In genomic region chr19:36605839-36606478, GRCh38 we compare ENCODE assay signal across 9 cellular contexts. TPM values are rescaled to one million over a fixed set of nuclear protein-coding genes. Genes with fewer than 3 reads are reported as not detected.
DNase-seq lines count a peak whose midpoint lies in the region; ATAC-seq and TF ChIP-seq lines count a peak whose summit lies in the region.
"Had no signal": no experiment of that assay in that cellular context is flagged by ENCODE, and none has a peak within 500 bp of the region (broad histone marks: within the 10 kb centered on the region; RNA-seq: fewer than 3 reads in every experiment).

No MANE protein-coding gene starts in this region.

- peaks cover 19% of the 10 kb centered on the region for H3K4me1 Mint-ChIP-seq in type B pancreatic cell (ENCODE audit: unreplicated experiment)

- peak; percentile 23 for ATAC-seq in HG03354 (IDR thresholded peaks at IDR 0.05; ENCODE audit: poor library complexity, severe bottlenecking, unreplicated experiment)
- no peak for ATAC-seq in HG02610 (IDR thresholded peaks at IDR 0.05; ENCODE audit: unreplicated experiment)
- no peak for ATAC-seq in HG03025 (IDR thresholded peaks at IDR 0.05; ENCODE audit: low FRiP score, unreplicated experiment)
- no peak for ATAC-seq in left lobe of liver
- ATAC-seq: Panc1 had no signal

- TF ChIP-seq CTCF in ascending aorta (IDR thresholded peaks at IDR 0.05) (no peak), liver (IDR thresholded peaks at IDR 0.05; ENCODE audit: low read depth, low read length, missing input control) (no peak), type B pancreatic cell (conservative IDR thresholded peaks at IDR 0.05) (no peak)

- H3K4me1 ChIP-seq in ascending aorta = peaks cover 0 to 4% of the 10 kb centered on the region in 2 donors
- peaks cover 0 to 4% (median 3%) of the 10 kb centered on the region in 4 donors for H3K4me1 ChIP-seq in liver (ENCODE audit: control insufficient read depth in 4 of 4, insufficient read depth in 4 of 4, low read length in 3 of 4)

- peaks cover 0 to 3% of the 10 kb centered on the region in 2 donors for H3K9me3 ChIP-seq in ascending aorta
- peaks cover 12 to 51% (median 37%) of the 10 kb centered on the region in 4 donors for H3K9me3 ChIP-seq in liver (ENCODE audit: control insufficient read depth in 4 of 4, low read length in 3 of 4)

- H3K27me3 Mint-ChIP-seq in type B pancreatic cell = no peaks in the 10 kb centered on the region

- H3K36me3 ChIP-seq in ascending aorta = peaks cover 13 to 18% of the 10 kb centered on the region in 2 donors
- H3K36me3 ChIP-seq in liver (ENCODE audit: control insufficient read depth in 4 of 4, insufficient read depth in 3 of 4, low read depth in 1 of 4, low read length in 3 of 4) = peaks cover 0 to 6% (median under 1%) of the 10 kb centered on the region in 4 donors

- TF ChIP-seq RAD21 in liver (IDR thresholded peaks at IDR 0.05) = no peak

- H3K4me3 Mint-ChIP-seq in type B pancreatic cell = peak overlapping the region; percentile 94

- peak overlapping the region; percentile 81 for H3K27ac Mint-ChIP-seq in type B pancreatic cell

- no peaks in the 10 kb centered on the region for H3K9me3 Mint-ChIP-seq in type B pancreatic cell

- H3K27me3 ChIP-seq in ascending aorta (no peaks in the 10 kb centered on the region), liver (ENCODE audit: control insufficient read depth in 4 of 4, insufficient read depth in 4 of 4, low read length in 3 of 4) (no peaks in the 10 kb centered on the region)

- DNase-seq in ascending aorta (ENCODE audit: low spot score in 2 of 2) = no peak
- DNase-seq in type B pancreatic cell (ENCODE audit: extremely low spot score, unreplicated experiment) = no peak
- DNase-seq in left lobe of liver (ENCODE audit: low spot score) = no peak

- H3K36me3 Mint-ChIP-seq in type B pancreatic cell = peaks cover 32% of the 10 kb centered on the region

- intact Hi-C loops in ascending aorta (cut with DNase I) = no loop called here

- H3K9ac ChIP-seq in liver (ENCODE audit: low read depth in 1 of 2, low read length in 2 of 2) = no peak overlapping the region

- 6% methylated on average over 2 of the region's 2 CpGs for WGBS in liver

- H3K27ac ChIP-seq in ascending aorta (peak overlapping the region; percentile 70 to 84), liver (ENCODE audit: low read depth in 1 of 2, low read length in 2 of 2) (no peak overlapping the region)

- H3K4me3 ChIP-seq in GM08714 (ENCODE audit: low read length) (peak overlapping the region; percentile 93), ascending aorta (peak overlapping the region; percentile 60 to 84), liver (ENCODE audit: low read depth in 1 of 3, low read length in 3 of 3) (peak overlapping the region; percentile 14 to 77 (median 62))

TF ChIP-seq in liver, 16 proteins besides CTCF, POLR2A, EP300 and RAD21:
- TF ChIP-seq FOXA2 (IDR thresholded peaks at IDR 0.05) (no peak), EGR1 (IDR thresholded peaks at IDR 0.05; ENCODE audit: low read depth in 2 of 2) (no peak), JUND (IDR thresholded peaks at IDR 0.05) (no peak), RXRA (IDR thresholded peaks at IDR 0.05) (no peak), HNF4A (conservative IDR thresholded peaks at IDR 0.05) (no peak), TAF1 (conservative IDR thresholded peaks at IDR 0.05) (no peak), SP1 (IDR thresholded peaks at IDR 0.05) (no peak)
- TF ChIP-seq, protein P1, sequence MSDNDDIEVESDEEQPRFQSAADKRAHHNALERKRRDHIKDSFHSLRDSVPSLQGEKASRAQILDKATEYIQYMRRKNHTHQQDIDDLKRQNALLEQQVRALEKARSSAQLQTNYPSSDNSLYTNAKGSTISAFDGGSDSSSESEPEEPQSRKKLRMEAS (IDR thresholded peaks at IDR 0.05) = no peak
- TF ChIP-seq, protein P2, sequence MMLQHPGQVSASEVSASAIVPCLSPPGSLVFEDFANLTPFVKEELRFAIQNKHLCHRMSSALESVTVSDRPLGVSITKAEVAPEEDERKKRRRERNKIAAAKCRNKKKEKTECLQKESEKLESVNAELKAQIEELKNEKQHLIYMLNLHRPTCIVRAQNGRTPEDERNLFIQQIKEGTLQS (IDR thresholded peaks at IDR 0.05) = no peak

RNA-seq across cellular contexts. Expression of gene ZNF382, which starts 0.8 kb away (rescaled TPM):
- total RNA-seq in ascending aorta (0.32 TPM), liver (1 to 10 TPM; 2.5 to 3.8 TPM), type B pancreatic cell (ENCODE audit: low replicate concordance) (9.5 and 17.5 TPM in 2 replicates), left lobe of liver (1.1 TPM)
- under 1 TPM; 0.20 to 0.26 TPM for polyA plus RNA-seq in liver

RNA-seq across cellular contexts. Expression of gene ZNF529, which starts 32.9 kb away (rescaled TPM):
- total RNA-seq in ascending aorta (3.8 TPM), liver (1 to 10 TPM; 4.0 to 9.5 TPM), type B pancreatic cell (ENCODE audit: low replicate concordance) (19.3 and 23.9 TPM in 2 replicates), left lobe of liver (2.6 TPM)
- polyA plus RNA-seq in liver = 1 to 10 TPM; 1.4 to 2.0 TPM

Comparison
In these comparisons a context has a peak if more than half of its experiments do, and no peak if none do; other contexts are left out.
1. H3K27ac ChIP-seq: peak in ascending aorta (2 of 2); none in liver (0 of 2).
2. Peak in every context shown above with its lines, with median percentiles within 50 percentile points of each other: H3K4me3 ChIP-seq.